8 cellular contexts compared by ENCODE assay signal in the genomic region with DNA sequence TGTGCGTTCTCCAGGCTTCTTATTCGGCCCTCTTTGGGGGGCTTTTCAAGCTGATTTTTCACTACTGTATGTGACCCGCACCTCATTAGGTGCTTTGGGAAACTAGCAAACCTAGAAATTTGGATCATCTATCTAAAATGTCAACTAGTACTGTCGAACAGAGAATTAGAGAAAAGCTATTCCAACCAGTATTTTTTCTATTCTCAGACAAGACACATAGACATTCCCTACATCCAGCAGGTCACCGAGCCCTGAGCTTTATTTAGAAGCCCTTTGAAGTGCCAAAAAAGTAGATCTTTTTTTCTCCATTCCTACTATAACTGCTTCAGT. TPM values are rescaled to one million over a fixed set of nuclear protein-coding genes. Genes with fewer than 3 reads are reported as not detected.
DNase-seq lines count a peak whose midpoint lies in the region; ATAC-seq and TF ChIP-seq lines count a peak whose summit lies in the region.

No MANE protein-coding gene starts in this region.

- H3K4me3 ChIP-seq in CD8-positive, alpha-beta T cell (ENCODE audit: low read depth, low read length): peak overlapping the region; percentile 83
- peak overlapping the region; percentile 79 for H3K4me3 ChIP-seq in OCI-LY3 (ENCODE audit: low read length)

- no peak for TF ChIP-seq CTCF in CD8-positive, alpha-beta T cell (IDR thresholded peaks at IDR 0.05)
- no peak for TF ChIP-seq CTCF in OCI-LY3 (IDR thresholded peaks at IDR 0.05; ENCODE audit: low read depth, low read length)
- no peak for TF ChIP-seq CTCF in endothelial cell (IDR thresholded peaks at IDR 0.05; ENCODE audit: unreplicated experiment)
- no peak for TF ChIP-seq CTCF in osteocyte (IDR thresholded peaks at IDR 0.05)

- peaks cover 33% of the 10 kb centered on the region for H3K4me1 Mint-ChIP-seq in CD8-positive, alpha-beta T cell (ENCODE audit: low read depth)
- H3K4me1 Mint-ChIP-seq in endothelial cell (ENCODE audit: unreplicated experiment) (peaks cover 24% of the 10 kb centered on the region), osteocyte (ENCODE audit: unreplicated experiment) (peaks cover 17% of the 10 kb centered on the region)

- H3K4me2 ChIP-seq in OCI-LY3 (ENCODE audit: low read length): peak overlapping the region; percentile 91

- intact Hi-C loops in CD8-positive, alpha-beta T cell (cut with DNase I, micrococcal nuclease): loop anchor here (1.0 to 5.0 kb wide), 4 partner anchors 32 to 884 kb away; partner anchors contain the start of genes KHDC4 (in 2 of the 2), UBQLN4 (in 2 of the 2), SLC50A1 (in 1 of the 2) and SMG5 (in 1 of the 2)

- H3K27ac Mint-ChIP-seq in CD8-positive, alpha-beta T cell: peak overlapping the region; percentile 96
- H3K27ac Mint-ChIP-seq in endothelial cell (ENCODE audit: unreplicated experiment): peak overlapping the region; percentile 98
- no peak overlapping the region for H3K27ac Mint-ChIP-seq in osteocyte (ENCODE audit: unreplicated experiment)

- H3K27me3 Mint-ChIP-seq in CD8-positive, alpha-beta T cell (ENCODE audit: low read depth): peaks cover 2% of the 10 kb centered on the region
- peaks cover 11% of the 10 kb centered on the region for H3K27me3 Mint-ChIP-seq in endothelial cell (ENCODE audit: unreplicated experiment)
- H3K27me3 Mint-ChIP-seq in osteocyte (ENCODE audit: unreplicated experiment): peaks cover 9% of the 10 kb centered on the region

- POLR2A ChIA-PET in CD8-positive, alpha-beta T cell (lab: Charles Lee): interaction anchor here (1.1 kb wide), 1 partner anchor 162 kb away, joined by 3 read pairs; the partner anchor contains the start of gene SYT11

- in situ Hi-C loops in G401 (cut with HindIII; ENCODE audit: low sequenced_read_pairs): no loop called here

- DNase-seq in CD8-positive, alpha-beta T cell: no peak
- DNase-seq in endothelial cell (ENCODE audit: low spot score): no peak
- DNase-seq in osteocyte (ENCODE audit: extremely low spot score, unreplicated experiment): no peak
- DNase-seq in G401 (ENCODE audit: low spot score): no peak
- no peak for DNase-seq in GDM1 (lab: John Stamatoyannopoulos, UW)
- DNase-seq in DMS79 treated with DMSO at 0.1 percent for 48 hours (lab: John Stamatoyannopoulos, UW): no peak

- H3K4me1 ChIP-seq in CD8-positive, alpha-beta T cell (ENCODE audit: insufficient read depth, low read length): peaks cover 15% of the 10 kb centered on the region
- peaks cover 13% of the 10 kb centered on the region for H3K4me1 ChIP-seq in OCI-LY3 (ENCODE audit: low read length)

- H3K36me3 ChIP-seq in CD8-positive, alpha-beta T cell (ENCODE audit: insufficient read depth, low read length): peaks cover 4% of the 10 kb centered on the region
- H3K36me3 ChIP-seq in OCI-LY3 (replicated peaks; ENCODE audit: low read depth, low read length): peaks cover 22% of the 10 kb centered on the region

- ATAC-seq in CD8-positive, alpha-beta T cell: peak; percentile 2
- no peak for ATAC-seq in HG03039 (IDR thresholded peaks at IDR 0.05; ENCODE audit: unreplicated experiment)

- no peaks in the 10 kb centered on the region for H3K27me3 ChIP-seq in CD8-positive, alpha-beta T cell (ENCODE audit: insufficient read depth, low read length)
- H3K27me3 ChIP-seq in OCI-LY3 (ENCODE audit: low read depth, low read length): peaks cover 5% of the 10 kb centered on the region; the same call in 1 of the 2 replicates

- peaks cover 31% of the 10 kb centered on the region for H3K36me3 Mint-ChIP-seq in CD8-positive, alpha-beta T cell
- H3K36me3 Mint-ChIP-seq in endothelial cell (ENCODE audit: low read depth, unreplicated experiment) (peaks cover 27% of the 10 kb centered on the region), osteocyte (ENCODE audit: unreplicated experiment) (peaks cover 15% of the 10 kb centered on the region)

- peaks cover 24% of the 10 kb centered on the region for H3K79me2 ChIP-seq in OCI-LY3 (ENCODE audit: low read length)

- peak overlapping the region; percentile 94 for H2AFZ ChIP-seq in OCI-LY3 (ENCODE audit: low read depth, low read length)

- no peaks in the 10 kb centered on the region for H3K9me3 Mint-ChIP-seq in CD8-positive, alpha-beta T cell
- no peaks in the 10 kb centered on the region for H3K9me3 Mint-ChIP-seq in endothelial cell (ENCODE audit: unreplicated experiment)
- H3K9me3 Mint-ChIP-seq in osteocyte (ENCODE audit: unreplicated experiment): no peaks in the 10 kb centered on the region

- peak overlapping the region; percentile 70 for H3K9ac ChIP-seq in OCI-LY3 (ENCODE audit: low read length)

- peak overlapping the region; percentile 64 for H3K27ac ChIP-seq in CD8-positive, alpha-beta T cell (ENCODE audit: low read depth, low read length)
- no peak overlapping the region for H3K27ac ChIP-seq in OCI-LY3 (ENCODE audit: low read length)

- H3K4me3 Mint-ChIP-seq in CD8-positive, alpha-beta T cell: peak overlapping the region; percentile 98
- H3K4me3 Mint-ChIP-seq in endothelial cell (ENCODE audit: unreplicated experiment) (peak overlapping the region; percentile 99), osteocyte (ENCODE audit: unreplicated experiment) (peak overlapping the region; percentile 96)

- H4K20me1 ChIP-seq in OCI-LY3 (ENCODE audit: insufficient read depth, low read length): no peaks in the 10 kb centered on the region

- CTCF ChIA-PET in CD8-positive, alpha-beta T cell (lab: Charles Lee): interaction anchor here (1.1 to 2.4 kb wide), 4 partner anchors 31 to 109 kb away, joined by 3 to 9 read pairs (median 4); partner anchors contain the start of gene UBQLN4

- no peaks in the 10 kb centered on the region for H3K9me3 ChIP-seq in CD8-positive, alpha-beta T cell (ENCODE audit: low read length)
- H3K9me3 ChIP-seq in OCI-LY3 (ENCODE audit: insufficient read depth, low read length): no peaks in the 10 kb centered on the region

RNA-seq across cellular contexts. Expression of gene SSR2, which starts 0.3 kb away (rescaled TPM):
- 100 to 1,000 TPM; 208 to 212 TPM for total RNA-seq in CD8-positive, alpha-beta T cell
- total RNA-seq in endothelial cell (ENCODE audit: unreplicated experiment) (340 TPM), osteocyte (283 and 284 TPM in 2 replicates)
- 257 and 273 TPM in 2 replicates for total RNA-seq in G401 (2014; rRNA removed; shearing (Covaris generic))

RNA-seq across cellular contexts. Expression of gene UBQLN4, which starts 32.5 kb away (rescaled TPM):
- total RNA-seq in CD8-positive, alpha-beta T cell: 10 to 100 TPM in 1 of 2 experiments, 1 to 10 TPM in 1; 9.8 to 10.8 TPM
- total RNA-seq in endothelial cell (ENCODE audit: unreplicated experiment) (47.6 TPM), osteocyte (36.4 and 36.9 TPM in 2 replicates)
- total RNA-seq in G401 (2014; rRNA removed; shearing (Covaris generic)): 29.5 and 30.0 TPM in 2 replicates

RNA-seq across cellular contexts. Expression of gene LAMTOR2, which starts 33.5 kb away (rescaled TPM):
- 1 to 10 TPM; 6.7 to 8.3 TPM for total RNA-seq in CD8-positive, alpha-beta T cell
- 82.4 TPM for total RNA-seq in endothelial cell (ENCODE audit: unreplicated experiment)
- 56.2 and 59.9 TPM in 2 replicates for total RNA-seq in osteocyte
- 20.1 and 42.3 TPM in 2 replicates for total RNA-seq in G401 (2014; rRNA removed; shearing (Covaris generic))

RNA-seq across cellular contexts. Expression of gene RAB25, which starts 39.9 kb away (rescaled TPM):
- total RNA-seq in CD8-positive, alpha-beta T cell: under 1 TPM; 0.38 to 0.86 TPM
- 1.6 TPM for total RNA-seq in endothelial cell (ENCODE audit: unreplicated experiment)
- total RNA-seq in osteocyte: not detected in 2 replicates
- not detected in 2 replicates for total RNA-seq in G401 (2014; rRNA removed; shearing (Covaris generic))

RNA-seq across cellular contexts. Expression of gene ARHGEF2, which starts 42.7 kb away (rescaled TPM):
- total RNA-seq in CD8-positive, alpha-beta T cell: 10 to 100 TPM; 51.6 to 52.3 TPM
- total RNA-seq in endothelial cell (ENCODE audit: unreplicated experiment): 244 TPM
- total RNA-seq in osteocyte: 199 and 201 TPM in 2 replicates
- 20.3 and 35.9 TPM in 2 replicates for total RNA-seq in G401 (2014; rRNA removed; shearing (Covaris generic))
